Comparison of ENCODE assay signal across 8 cellular contexts in the genomic region with DNA sequence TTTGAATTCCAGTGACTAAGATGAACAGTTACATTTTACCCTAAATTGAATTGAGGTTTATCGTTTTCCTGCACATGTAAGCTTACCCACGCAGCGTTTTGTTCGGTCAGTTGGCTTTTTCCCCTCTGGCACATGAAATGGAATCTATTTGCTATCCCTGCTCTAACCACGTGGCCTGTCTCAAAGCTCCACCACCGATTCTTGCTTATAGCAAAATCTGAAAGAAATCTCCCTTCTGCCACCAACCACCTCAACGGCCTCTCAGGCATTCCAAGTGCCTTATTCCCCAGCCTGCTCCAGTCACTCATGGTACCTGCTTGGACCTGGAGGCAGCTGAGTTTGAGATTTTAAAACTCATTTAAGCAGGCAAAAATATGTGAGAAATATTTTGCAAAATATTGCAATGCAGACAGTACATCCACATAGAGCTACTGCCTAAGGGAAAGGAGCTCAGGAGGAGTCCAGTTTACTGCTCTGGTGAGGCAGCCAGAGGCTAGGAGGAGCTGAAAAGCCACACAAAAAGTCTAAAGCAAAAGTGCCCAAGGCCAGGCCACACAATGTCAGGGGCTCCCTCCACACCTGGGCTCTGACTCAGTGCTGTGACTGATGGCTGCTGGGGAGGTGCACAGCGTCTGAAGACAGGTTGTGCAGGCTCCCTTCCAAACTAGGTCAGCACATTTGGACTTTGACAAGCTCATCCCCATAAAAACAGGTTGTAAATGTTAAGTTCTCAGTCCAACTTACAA. TPM values are rescaled to one million over a fixed set of nuclear protein-coding genes. Genes with fewer than 3 reads are reported as not detected.
A peak's percentile ranks its signal among the peaks of the same experiment; 100 is the strongest.
DNase-seq lines count a peak whose midpoint lies in the region; ATAC-seq and TF ChIP-seq lines count a peak whose summit lies in the region.

No MANE protein-coding gene starts in this region.

- H3K27me3 ChIP-seq in BJ (ENCODE audit: control insufficient read depth, insufficient read depth, low read length) (no peaks in the 10 kb centered on the region), colonic mucosa (no peaks in the 10 kb centered on the region), testis (no peaks in the 10 kb centered on the region)

- H3K4me1 ChIP-seq in colonic mucosa: peaks cover 45% of the 10 kb centered on the region
- H3K4me1 ChIP-seq in testis: peaks cover 68% of the 10 kb centered on the region

- POLR2A ChIA-PET in BJ (lab: Charles Lee): no interaction called here

- no peak for TF ChIP-seq CTCF in BJ (IDR thresholded peaks at IDR 0.05; ENCODE audit: insufficient read depth, low read depth, low read length)
- TF ChIP-seq CTCF in colonic mucosa (IDR thresholded peaks at IDR 0.05): no peak
- TF ChIP-seq CTCF in testis (IDR thresholded peaks at IDR 0.05): no peak

- H3K9me3 ChIP-seq in colonic mucosa: no peaks in the 10 kb centered on the region
- H3K9me3 ChIP-seq in testis: no peaks in the 10 kb centered on the region

- peak overlapping the region; percentile 68 for H3K27ac ChIP-seq in colonic mucosa
- H3K27ac ChIP-seq in testis: peak overlapping the region; percentile 64 to 68

- ATAC-seq in GM21528 (IDR thresholded peaks at IDR 0.05; ENCODE audit: low FRiP score, unreplicated experiment): no peak
- ATAC-seq in HG03139 (IDR thresholded peaks at IDR 0.05; ENCODE audit: unreplicated experiment): no peak

- peak; percentile 10 for DNase-seq in BJ (ENCODE audit: low read depth)
- peak; percentile 19 for DNase-seq in NK-92 (lab: John Stamatoyannopoulos, UW; ENCODE audit: unreplicated experiment)
- peak; percentile 86 for DNase-seq in colonic mucosa
- peak; percentile 84 to 97 for DNase-seq in lung microvascular endothelial cell (ENCODE audit: low read depth in 2 of 2)
- DNase-seq in testis: peak; percentile 83
- DNase-seq in effector CD8-positive, alpha-beta T cell (lab: John Stamatoyannopoulos, UW): no peak

- intact Hi-C loops in colonic mucosa (cut with DNase I): no loop called here
- intact Hi-C loops in testis (cut with DNase I; ENCODE audit: low total_unique reads): no loop called here

- TF ChIP-seq POLR2A in testis (IDR thresholded peaks at IDR 0.05): no peak

- H3K36me3 ChIP-seq in BJ (ENCODE audit: control insufficient read depth, insufficient read depth, low read length): no peaks in the 10 kb centered on the region
- no peaks in the 10 kb centered on the region for H3K36me3 ChIP-seq in colonic mucosa
- no peaks in the 10 kb centered on the region for H3K36me3 ChIP-seq in testis (ENCODE audit: low read depth, missing control alignments)

- H3K4me3 ChIP-seq in BJ (ENCODE audit: low read depth, low read length): no peak overlapping the region
- no peak overlapping the region for H3K4me3 ChIP-seq in colonic mucosa
- no peak overlapping the region for H3K4me3 ChIP-seq in testis

- CTCF ChIA-PET in BJ (lab: Yijun Ruan, JAX): interaction anchor here (1.3 to 2.7 kb wide), 2 partner anchors 9 to 15 kb away, joined by 3 to 8 read pairs; no protein-coding TSS in a partner anchor

- peak overlapping the region in 1 of 2 donors; percentile 59 for H3K9ac ChIP-seq in colonic mucosa (ENCODE audit: low read depth in 2 of 2, low read length in 2 of 2)

- WGBS in testis, 2 donors: 22 to 39% methylated on average over 8 of the region's 8 CpGs

RNA-seq across cellular contexts. Expression of a gene that starts 26.4 kb away (rescaled TPM):
- polyA plus RNA-seq in BJ (2011; rRNA removed) (28.2 and 30.2 TPM in 2 replicates), testis (ENCODE audit: insufficient read depth, low read depth, low replicate concordance) (62.7 TPM)
- 38.1 and 62.7 TPM in 2 replicates for polyA minus RNA-seq in BJ (2011; rRNA and poly(A)+ RNA removed)
- total RNA-seq in colonic mucosa (100 to 1,000 TPM in 1 of 2 donors, 10 to 100 TPM in 1; 97.4 to 109 TPM), lung microvascular endothelial cell (26.8 and 31.5 TPM in 2 replicates), testis (100 to 1,000 TPM; 123 to 124 TPM)
